Comparison of ENCODE assay signal across 25 cellular contexts in the genomic region with DNA sequence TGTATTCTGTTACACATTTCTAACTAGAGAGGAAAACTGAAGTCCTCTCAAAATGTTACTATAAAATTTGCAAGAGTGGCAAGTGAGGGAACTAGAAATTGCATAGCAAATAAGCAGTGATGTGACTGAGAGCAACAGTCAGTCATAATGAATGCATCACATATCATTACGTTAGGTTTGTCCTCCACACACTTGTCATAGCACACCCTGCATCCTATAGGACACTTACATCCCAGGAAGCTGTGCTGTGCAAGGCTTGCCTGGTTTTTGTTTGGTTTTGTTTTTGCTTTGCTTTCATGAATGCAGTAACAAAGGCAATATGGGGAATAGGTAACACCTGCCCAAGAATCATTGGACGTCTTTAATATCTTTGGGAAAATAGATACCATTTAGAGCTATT. TPM values are rescaled to one million over a fixed set of nuclear protein-coding genes. Genes with fewer than 3 reads are reported as not detected.
A peak's percentile ranks its signal among the peaks of the same experiment; 100 is the strongest.
DNase-seq lines count a peak whose midpoint lies in the region; ATAC-seq and TF ChIP-seq lines count a peak whose summit lies in the region.
"Had no signal": no experiment of that assay in that cellular context is flagged by ENCODE, and none has a peak within 500 bp of the region (broad histone marks: within the 10 kb centered on the region; RNA-seq: fewer than 3 reads in every experiment).

No MANE protein-coding gene starts in this region.

- ATAC-seq in gastrocnemius medialis (no peak), HG03135 (IDR thresholded peaks at IDR 0.05; ENCODE audit: unreplicated experiment) (no peak), left lung (no peak)
- ATAC-seq in CD4-positive, alpha-beta T cell (ENCODE audit: poor library complexity): no peak
- ATAC-seq: CD8-positive, alpha-beta T cell; HCT116; Panc1 had no signal

- H3K9ac ChIP-seq in fibroblast of lung (ENCODE audit: insufficient read depth, low read length): no peak overlapping the region
- H3K9ac ChIP-seq: neural progenitor cell had no signal

- CTCF ChIA-PET in CD4-positive, alpha-beta T cell (lab: Charles Lee): no interaction called here

- DNase-seq in DMS 273 (lab: John Stamatoyannopoulos, UW; ENCODE audit: unreplicated experiment) (peak; percentile 26), DMS 273 treated with DMSO at 0.1 percent for 48 hours (lab: John Stamatoyannopoulos, UW) (no peak), NCI-H69 (lab: John Stamatoyannopoulos, UW) (peak; percentile 28), fibroblast of lung (ENCODE audit: low read depth in 2 of 2) (no peak), gastrocnemius medialis (no peak), left lung (no peak)
- no peak for DNase-seq in CD4-positive, alpha-beta T cell
- DNase-seq: activated CD4-positive, alpha-beta T cell treated with anti-CD3 and anti-CD28 coated beads for 4 hours; CD8-positive, alpha-beta T cell; heart left ventricle; KG1; NCI-H146; spleen; stimulated activated CD4-positive, alpha-beta T cell treated with anti-CD3 and anti-CD28 coated beads, Interleukin-4, amount 100 ng/mL, for 1 hour; stimulated activated naive CD4-positive, alpha-beta T cell treated with Interleukin-2 at 50 U/mL for 16 hours; transverse colon had no signal

- no peaks in the 10 kb centered on the region for H4K20me1 ChIP-seq in fibroblast of lung (ENCODE audit: control insufficient read depth, extremely low read depth, insufficient read depth, low read length)

- H3K27ac ChIP-seq in fibroblast of lung (ENCODE audit: insufficient read depth, low read length) (no peak overlapping the region), gastrocnemius medialis (peak overlapping the region; percentile 92 to 99 (median 98)), left lung (no peak overlapping the region)
- no peak overlapping the region for H3K27ac ChIP-seq in CD4-positive, alpha-beta T cell (ENCODE audit: low read depth, low read length)
- H3K27ac ChIP-seq: 22Rv1, neural progenitor cell, SJSA1 had no signal

- POLR2A ChIA-PET in CD4-positive, alpha-beta T cell (lab: Charles Lee): no interaction called here

- in situ Hi-C loops in gastrocnemius medialis (cut with MboI; ENCODE audit: low sequenced_read_pairs in 4 of 4): loop anchor here in 2 of 4 donors (10.0 to 25.0 kb wide), 2 partner anchors 48 to 291 kb away; no protein-coding TSS in a partner anchor

- no peak overlapping the region for H3K4me3 Mint-ChIP-seq in CD4-positive, alpha-beta T cell
- H3K4me3 Mint-ChIP-seq: activated naive CD8-positive, alpha-beta T cell; activated T-helper 1 cell treated with anti-CD3 and anti-CD28 coated beads, Interleukin-12 subunit alpha, Interleukin-12 subunit beta, Interleukin-2, Interleukin-4 antibody, amounts not matched to agents 30 ng/mL and 10 ng/mL and 1 ng/mL, durations not matched to agents 14 hours and 24 hours and 36 hours; CD8-positive, alpha-beta T cell; neural progenitor cell had no signal

- H3K9me3 ChIP-seq in fibroblast of lung (ENCODE audit: control insufficient read depth, insufficient read depth, low read depth, low read length) (no peaks in the 10 kb centered on the region), gastrocnemius medialis (no peaks in the 10 kb centered on the region), left lung (no peaks in the 10 kb centered on the region)
- H3K9me3 ChIP-seq in CD4-positive, alpha-beta T cell (ENCODE audit: control insufficient read depth, low read length): no peaks in the 10 kb centered on the region
- H3K9me3 ChIP-seq: heart left ventricle, SJSA1, spleen, transverse colon had no signal

- H3K4me2 ChIP-seq in fibroblast of lung (ENCODE audit: extremely low read depth, insufficient read depth, low read length): peak overlapping the region; percentile 17
- H3K4me2 ChIP-seq: neural progenitor cell had no signal

- no peaks in the 10 kb centered on the region for H3K4me1 Mint-ChIP-seq in CD4-positive, alpha-beta T cell (ENCODE audit: low read depth)

- H3K36me3 Mint-ChIP-seq in CD4-positive, alpha-beta T cell (ENCODE audit: low read depth): no peaks in the 10 kb centered on the region
- H3K36me3 Mint-ChIP-seq: activated naive CD8-positive, alpha-beta T cell; CD8-positive, alpha-beta T cell had no signal

- H3K27ac Mint-ChIP-seq in CD4-positive, alpha-beta T cell: no peak overlapping the region
- H3K27ac Mint-ChIP-seq: activated naive CD8-positive, alpha-beta T cell; activated T-helper 1 cell treated with anti-CD3 and anti-CD28 coated beads, Interleukin-12 subunit alpha, Interleukin-12 subunit beta, Interleukin-2, Interleukin-4 antibody, amounts not matched to agents 30 ng/mL and 10 ng/mL and 1 ng/mL, durations not matched to agents 14 hours and 24 hours and 36 hours; CD8-positive, alpha-beta T cell; neural progenitor cell had no signal

- H3K4me1 ChIP-seq in fibroblast of lung (ENCODE audit: control insufficient read depth, extremely low read depth, insufficient read depth, low read length) (peaks cover 3% of the 10 kb centered on the region), gastrocnemius medialis (peaks cover 81 to 91% of the 10 kb centered on the region in 2 donors), left lung (peaks cover 11 to 19% of the 10 kb centered on the region in 2 donors)
- H3K4me1 ChIP-seq: SJSA1 had no signal

- intact Hi-C loops in gastrocnemius medialis (cut with DNase I; ENCODE audit: low total_unique reads): loop anchor here (5.0 kb wide), 1 partner anchor 46 kb away; no protein-coding TSS in a partner anchor
- intact Hi-C loops in CD4-positive, alpha-beta T cell (cut with DNase I, micrococcal nuclease): no loop called here
- intact Hi-C loops in left lung (cut with DNase I): loop anchor here in 1 of 2 donors (10.0 kb wide), 1 partner anchor 198 kb away; no protein-coding TSS in a partner anchor

- no peak overlapping the region for H2AFZ ChIP-seq in fibroblast of lung (ENCODE audit: low read length)
- H2AFZ ChIP-seq: neural progenitor cell had no signal

- TF ChIP-seq CTCF in fibroblast of lung (conservative IDR thresholded peaks at IDR 0.05 in 1 of 2, IDR thresholded peaks at IDR 0.05 in 1 of 2; ENCODE audit: low read depth in 1 of 2, low read length in 2 of 2) (no peak), gastrocnemius medialis (IDR thresholded peaks at IDR 0.05 in 4 of 5, conservative IDR thresholded peaks at IDR 0.05 in 1 of 5) (no peak), left lung (IDR thresholded peaks at IDR 0.05) (no peak)
- no peak for TF ChIP-seq CTCF in CD4-positive, alpha-beta T cell (IDR thresholded peaks at IDR 0.05)

- H3K79me2 ChIP-seq in fibroblast of lung (ENCODE audit: control insufficient read depth, insufficient read depth, low read length): peaks cover 36% of the 10 kb centered on the region

- H3K27me3 ChIP-seq in fibroblast of lung (ENCODE audit: control insufficient read depth, insufficient read depth, low read length) (no peaks in the 10 kb centered on the region), gastrocnemius medialis (no peaks in the 10 kb centered on the region), left lung (no peaks in the 10 kb centered on the region)
- peaks cover 6% of the 10 kb centered on the region for H3K27me3 ChIP-seq in CD4-positive, alpha-beta T cell (ENCODE audit: control insufficient read depth, insufficient read depth, low read length)
- H3K27me3 ChIP-seq: heart left ventricle, neural progenitor cell, SJSA1, transverse colon had no signal

- no peak for TF ChIP-seq POLR2A in gastrocnemius medialis (IDR thresholded peaks at IDR 0.05)

- H3K27me3 Mint-ChIP-seq in CD4-positive, alpha-beta T cell: peaks cover 67% of the 10 kb centered on the region

- H3K4me3 ChIP-seq in fibroblast of lung (replicated peaks in 1 of 4; ENCODE audit: control extremely low read depth in 1 of 4, insufficient read depth in 1 of 4, low read depth in 3 of 4, low read length in 4 of 4): no peak overlapping the region
- H3K4me3 ChIP-seq in gastrocnemius medialis: peak overlapping the region in 2 of 4 donors; percentile 20 to 26
- no peak overlapping the region for H3K4me3 ChIP-seq in left lung
- H3K4me3 ChIP-seq: heart left ventricle, neural progenitor cell, SJSA1, spleen, transverse colon had no signal

- H3K36me3 ChIP-seq in fibroblast of lung (ENCODE audit: control insufficient read depth, insufficient read depth, low read length) (peaks cover 3% of the 10 kb centered on the region), gastrocnemius medialis (no peaks in the 10 kb centered on the region), left lung (no peaks in the 10 kb centered on the region)
- H3K36me3 ChIP-seq: neural progenitor cell, SJSA1, transverse colon had no signal

- H3K9me3 Mint-ChIP-seq in CD4-positive, alpha-beta T cell: no peaks in the 10 kb centered on the region
- H3K9me3 Mint-ChIP-seq: activated T-helper 1 cell treated with anti-CD3 and anti-CD28 coated beads, Interleukin-12 subunit alpha, Interleukin-12 subunit beta, Interleukin-2, Interleukin-4 antibody, amounts not matched to agents 30 ng/mL and 10 ng/mL and 1 ng/mL, durations not matched to agents 14 hours and 24 hours and 36 hours; CD8-positive, alpha-beta T cell; neural progenitor cell had no signal

RNA-seq across cellular contexts. Expression of gene NFIB, which starts 10.8 kb away (rescaled TPM):
- total RNA-seq in fibroblast of lung: 36.3 and 56.0 TPM in 2 replicates
- polyA plus RNA-seq in fibroblast of lung: 29.3 and 46.5 TPM in 2 replicates
- polyA plus RNA-seq in fibroblast of lung (2012): 17.0 and 20.4 TPM in 2 replicates
- polyA minus RNA-seq in fibroblast of lung (ENCODE audit: low replicate concordance): 69.4 and 157 TPM in 2 replicates
- 10 to 100 TPM; 24.0 to 40.9 (median 30.6) TPM for total RNA-seq in gastrocnemius medialis
- not detected for total RNA-seq in CD4-positive, alpha-beta T cell
- total RNA-seq in left lung: 10 to 100 TPM; 88.8 to 97.9 TPM
- total RNA-seq: activated T-helper 1 cell treated with anti-CD3 and anti-CD28 coated beads, Interleukin-12 subunit alpha, Interleukin-12 subunit beta, Interleukin-2, Interleukin-4 antibody, amounts not matched to agents 30 ng/mL and 10 ng/mL and 1 ng/mL, durations not matched to agents 14 hours and 24 hours and 36 hours; CD8-positive, alpha-beta T cell; T-helper 1 cell treated with Interleukin-12 subunit alpha and Interleukin-12 subunit beta and Interleukin-4 antibody, amounts not matched to agents 30 ng/mL and 1 ng/mL, for 36 hours had no signal

Comparison
In these comparisons a context has a peak if more than half of its experiments do, and no peak if none do; other contexts are left out.
1. DNase-seq: peak in DMS 273 (single experiment) and NCI-H69 (single experiment); none in DMS 273 treated with DMSO at 0.1 percent for 48 hours (single experiment), fibroblast of lung (0 of 2), gastrocnemius medialis (0 of 2), CD4-positive, alpha-beta T cell (0 of 10) and left lung (0 of 2).
2. H3K27ac ChIP-seq: peak in gastrocnemius medialis (4 of 4); none in fibroblast of lung (single experiment), CD4-positive, alpha-beta T cell (single experiment) and left lung (0 of 2).
3. RNA of gene NFIB, which starts 10.8 kb away (total RNA-seq): 88.8 to 97.9 TPM in left lung, 36.3 to 56.0 TPM in fibroblast of lung and 24.0 to 40.9 TPM in gastrocnemius medialis; not detected in CD4-positive, alpha-beta T cell; every median in the first group is over 10 times any median in the second.